ENCODE assay signal across 24 cellular contexts in the genomic region with DNA sequence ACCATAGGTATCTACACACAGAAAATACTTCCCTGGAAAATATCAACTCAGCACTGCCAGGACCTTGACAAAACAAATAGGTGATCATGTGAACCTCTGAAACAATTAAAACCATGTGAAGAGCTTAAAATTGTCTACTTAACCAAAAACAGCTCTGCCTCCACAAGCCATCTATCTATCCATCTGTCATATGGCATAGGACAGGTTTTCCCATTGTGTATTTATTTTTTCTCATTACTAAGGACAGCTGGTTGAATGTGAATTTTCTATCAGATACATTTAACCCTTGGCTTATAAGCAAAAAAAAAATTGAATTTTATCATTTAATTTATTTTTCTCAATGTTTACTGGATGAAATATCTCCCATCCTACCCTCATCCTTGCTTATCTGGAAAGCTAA.
DNase-seq lines count a peak whose midpoint lies in the region; ATAC-seq and TF ChIP-seq lines count a peak whose summit lies in the region.
"Had no signal": no experiment of that assay in that cellular context is flagged by ENCODE, and none has a peak within 500 bp of the region (broad histone marks: within the 10 kb centered on the region; RNA-seq: fewer than 3 reads in every experiment).

No MANE protein-coding gene starts in this region.

- peaks cover 37 to 48% of the 10 kb centered on the region in 2 experiments for H3K4me1 Mint-ChIP-seq in H9
- H3K4me1 Mint-ChIP-seq in activated T-cell treated with anti-CD3 and anti-CD28 coated beads, Interleukin-2, amount 50 U/mL, for 72 hours (ENCODE audit: low read depth), result no peaks in the 10 kb centered on the region
- H3K4me1 Mint-ChIP-seq: CD14-positive monocyte; CD8-positive, alpha-beta memory T cell had no signal

- H3K79me1 ChIP-seq in H9 (ENCODE audit: insufficient read depth, low read depth, low read length, poor library complexity, severe bottlenecking), result no peaks in the 10 kb centered on the region

- H3K27ac Mint-ChIP-seq in H9, result peak overlapping the region; percentile 74 to 92 (median 88); a peak in 5 of 7 replicates
- no peak overlapping the region for H3K27ac Mint-ChIP-seq in activated T-cell treated with anti-CD3 and anti-CD28 coated beads, Interleukin-2, amount 50 U/mL, for 72 hours
- H3K27ac Mint-ChIP-seq: CD14-positive monocyte; CD8-positive, alpha-beta memory T cell; T-helper 2 cell treated with Interferon-gamma antibody and Interleukin-4, amounts not matched to agents 5 μg/mL and 100 μg/mL, for 36 hours had no signal

- H2BK120ac ChIP-seq in H9 (ENCODE audit: low read depth, low read length, poor library complexity, severe bottlenecking), result no peak overlapping the region

- no peaks in the 10 kb centered on the region for H3K9me3 Mint-ChIP-seq in H9
- H3K9me3 Mint-ChIP-seq in activated T-cell treated with anti-CD3 and anti-CD28 coated beads, Interleukin-2, amount 50 U/mL, for 72 hours, result no peaks in the 10 kb centered on the region
- H3K9me3 Mint-ChIP-seq: T-helper 2 cell treated with Interferon-gamma antibody and Interleukin-4, amounts not matched to agents 5 μg/mL and 100 μg/mL, for 36 hours had no signal

- H3K79me2 ChIP-seq in H9 (ENCODE audit: insufficient read depth, low read length) (no peaks in the 10 kb centered on the region), SK-N-SH (ENCODE audit: insufficient read depth) (no peaks in the 10 kb centered on the region)

- peaks cover 3% of the 10 kb centered on the region; the same call in 1 of the 2 replicates for H3K4me1 ChIP-seq in H9 (ENCODE audit: insufficient read depth, low read length)
- peaks cover 0 to 5% of the 10 kb centered on the region in 2 experiments; a peak in 1 of 4 replicates for H3K4me1 ChIP-seq in SK-N-SH (ENCODE audit: control insufficient read depth in 1 of 2, insufficient read depth in 2 of 2, low read depth in 1 of 2, low read length in 1 of 2)
- H3K4me1 ChIP-seq in iPS-18a (ENCODE audit: control insufficient read depth, low read depth, low read length), result peaks cover 37% of the 10 kb centered on the region
- H3K4me1 ChIP-seq: SJSA1 had no signal

- H4K20me1 ChIP-seq in H9 (ENCODE audit: control insufficient read depth, insufficient read depth, insufficient read length) (no peaks in the 10 kb centered on the region), SK-N-SH (ENCODE audit: insufficient read depth) (no peaks in the 10 kb centered on the region)

- no peak overlapping the region for H3T11ph ChIP-seq in H9 (ENCODE audit: low read length)

- no peaks in the 10 kb centered on the region for H3K9me2 ChIP-seq in SK-N-SH

- no peak overlapping the region for H2BK15ac ChIP-seq in H9 (ENCODE audit: low read depth, low read length)

- no peak overlapping the region for H4K5ac ChIP-seq in H9 (ENCODE audit: insufficient read length, low read depth, low read length)

- H3K27me3 ChIP-seq in H9 (ENCODE audit: insufficient read depth, low read length) (no peaks in the 10 kb centered on the region), SK-N-SH (ENCODE audit: insufficient read depth) (no peaks in the 10 kb centered on the region), iPS-18a (ENCODE audit: control insufficient read depth, insufficient read depth, low read length) (no peaks in the 10 kb centered on the region)
- H3K27me3 ChIP-seq: BE2C, SJSA1 had no signal

- POLR2A ChIA-PET in SK-N-SH (lab: Yijun Ruan, JAX), result no interaction called here

- H3K4me2 ChIP-seq in H9 (ENCODE audit: insufficient read depth, insufficient read length, low read length), result no peak overlapping the region
- no peak overlapping the region for H3K4me2 ChIP-seq in SK-N-SH

- H2AK5ac ChIP-seq in H9 (ENCODE audit: insufficient read length, low read length), result no peak overlapping the region

- H3K14ac ChIP-seq in H9 (ENCODE audit: insufficient read depth, low read length), result no peak overlapping the region

- H4K8ac ChIP-seq in H9 (replicated peaks; ENCODE audit: insufficient read length, low read depth, low read length), result no peak overlapping the region

- H3K4me3 ChIP-seq in SK-N-SH (ENCODE audit: low read depth in 2 of 2, low read length in 1 of 2) (no peak overlapping the region), iPS-18a (ENCODE audit: low read length) (no peak overlapping the region)
- H3K4me3 ChIP-seq: SJSA1 had no signal

- CTCF ChIA-PET in SK-N-SH (lab: Yijun Ruan, JAX), result interaction anchor here (0.8 to 1.2 kb wide), 4 partner anchors 12 to 274 kb away, joined by 3 to 6 read pairs (median 3); no protein-coding TSS in a partner anchor

- H3K4me3 Mint-ChIP-seq in H9, result no peak overlapping the region
- H3K4me3 Mint-ChIP-seq in activated T-cell treated with anti-CD3 and anti-CD28 coated beads, Interleukin-2, amount 50 U/mL, for 72 hours, result no peak overlapping the region
- H3K4me3 Mint-ChIP-seq: CD14-positive monocyte; CD8-positive, alpha-beta memory T cell; T-helper 2 cell treated with Interferon-gamma antibody and Interleukin-4, amounts not matched to agents 5 μg/mL and 100 μg/mL, for 36 hours had no signal

- peak in 1 of 2 experiments; percentile 83; a peak in 2 of 4 replicates for TF ChIP-seq EP300 in SK-N-SH (IDR thresholded peaks at IDR 0.05; ENCODE audit: borderline replicate concordance in 1 of 2, low read depth in 1 of 2, low read length in 1 of 2)

- no peaks in the 10 kb centered on the region for H3K23me2 ChIP-seq in H9 (ENCODE audit: insufficient read length, low read depth, low read length, poor library complexity, severe bottlenecking)

- H3K23ac ChIP-seq in H9 (ENCODE audit: insufficient read length, low read depth, low read length), result no peak overlapping the region

- no peak overlapping the region for H3K18ac ChIP-seq in H9 (ENCODE audit: insufficient read length, low read depth, low read length)

- ATAC-seq in activated T-cell treated with anti-CD3 and anti-CD28 coated beads, Interleukin-2, amount 50 U/mL, for 72 hours (replicated peaks in 1 of 2), result no peak
- no peak for ATAC-seq in omental fat pad (ENCODE audit: low FRiP score)
- ATAC-seq: HepG2 had no signal

- H3K27ac ChIP-seq in H9 (ENCODE audit: insufficient read length, low read depth, low read length), result no peak overlapping the region
- H3K27ac ChIP-seq in SK-N-SH (ENCODE audit: low read depth in 2 of 2, low read length in 1 of 2), result peak overlapping the region in 1 of 2 experiments; percentile 28; a peak in 1 of 4 replicates
- peak overlapping the region; percentile 47 for H3K27ac ChIP-seq in iPS-18a (ENCODE audit: low read length)
- H3K27ac ChIP-seq: SJSA1 had no signal

- no peaks in the 10 kb centered on the region; a peak in 1 of 7 replicates for H3K36me3 Mint-ChIP-seq in H9 (ENCODE audit: insufficient read depth in 1 of 3, low read depth in 3 of 3)
- H3K36me3 Mint-ChIP-seq in activated T-cell treated with anti-CD3 and anti-CD28 coated beads, Interleukin-2, amount 50 U/mL, for 72 hours (ENCODE audit: insufficient read depth in 2 of 2), result no peaks in the 10 kb centered on the region
- H3K36me3 Mint-ChIP-seq: CD14-positive monocyte; CD8-positive, alpha-beta memory T cell had no signal

- H3K4ac ChIP-seq in H9 (ENCODE audit: low read depth, low read length), result no peak overlapping the region

- H3K36me3 ChIP-seq in SK-N-SH (replicated peaks in 1 of 2; ENCODE audit: control insufficient read depth in 1 of 2, insufficient read depth in 2 of 2, low read length in 1 of 2), result no peaks in the 10 kb centered on the region
- no peaks in the 10 kb centered on the region for H3K36me3 ChIP-seq in iPS-18a (ENCODE audit: control insufficient read depth, low read depth, low read length)
- H3K36me3 ChIP-seq: BE2C, SJSA1 had no signal

- peak; percentile 27 for TF ChIP-seq RAD21 in SK-N-SH (IDR thresholded peaks at IDR 0.05; ENCODE audit: low read length)

- H2BK12ac ChIP-seq in H9 (ENCODE audit: insufficient read length, low read depth, low read length), result no peak overlapping the region

- no peak for TF ChIP-seq CTCF in H9 (conservative IDR thresholded peaks at IDR 0.05)
- TF ChIP-seq CTCF in SK-N-SH (IDR thresholded peaks at IDR 0.05), result no peak
- no peak for TF ChIP-seq CTCF in omental fat pad (IDR thresholded peaks at IDR 0.05)

- H3K9me3 ChIP-seq in H9 (ENCODE audit: control insufficient read depth, low read depth, low read length), result no peaks in the 10 kb centered on the region
- H3K9me3 ChIP-seq in SK-N-SH, result no peaks in the 10 kb centered on the region
- no peaks in the 10 kb centered on the region for H3K9me3 ChIP-seq in iPS-18a (ENCODE audit: control insufficient read depth, low read depth, low read length)
- H3K9me3 ChIP-seq: BE2C, SJSA1 had no signal

- no peak overlapping the region for H2BK20ac ChIP-seq in H9 (ENCODE audit: low read depth, low read length, poor library complexity, severe bottlenecking)

- H3K9ac ChIP-seq in H9 (ENCODE audit: extremely low read depth, insufficient read length, low read length), result no peak overlapping the region
- H3K9ac ChIP-seq in SK-N-SH, result no peak overlapping the region
- H3K9ac ChIP-seq in iPS-18a (ENCODE audit: low read length), result no peak overlapping the region

- no peaks in the 10 kb centered on the region for H3K27me3 Mint-ChIP-seq in H9 (ENCODE audit: low read depth)
- H3K27me3 Mint-ChIP-seq in activated T-cell treated with anti-CD3 and anti-CD28 coated beads, Interleukin-2, amount 50 U/mL, for 72 hours (ENCODE audit: low read depth), result no peaks in the 10 kb centered on the region
- H3K27me3 Mint-ChIP-seq: CD8-positive, alpha-beta memory T cell had no signal

- H2BK5ac ChIP-seq in H9 (ENCODE audit: insufficient read length, low read length), result no peak overlapping the region

- DNase-seq in H9 (no peak), NCI-H1694 treated with DMSO at 0.1 percent for 48 hours (lab: John Stamatoyannopoulos, UW) (peak; percentile 93), SK-N-SH (peak; percentile 12), NCI-H128 (lab: John Stamatoyannopoulos, UW; ENCODE audit: unreplicated experiment) (no peak), omental fat pad (ENCODE audit: low spot score) (no peak)
- no peak for DNase-seq in activated T-cell treated with anti-CD3 and anti-CD28 coated beads, Interleukin-2, amount 50 U/mL, for 72 hours
- DNase-seq: BE2C; CD8-positive, alpha-beta memory T cell; DMS153; DND-41; Kasumi-1; NCI-H1092 treated with DMSO at 0.1 percent for 48 hours; NCI-H1436 treated with DMSO at 0.1 percent for 48 hours; NCI-H2029; NCI-H345; NCI-H510A treated with DMSO at 0.1 percent for 48 hours; Right ventricle myocardium superior; RPMI8226; T-helper 1 cell had no signal

- no peaks in the 10 kb centered on the region for H3F3A ChIP-seq in SK-N-SH (replicated peaks; ENCODE audit: insufficient read depth)

- H3K56ac ChIP-seq in H9 (ENCODE audit: insufficient read length, low read depth, low read length), result no peak overlapping the region

- H2AFZ ChIP-seq in H9 (ENCODE audit: low read length) (no peak overlapping the region), SK-N-SH (ENCODE audit: low read depth) (no peak overlapping the region)

- H4K91ac ChIP-seq in H9 (ENCODE audit: insufficient read length, low read depth, low read length), result no peak overlapping the region

TF ChIP-seq in SK-N-SH, 30 proteins besides CTCF, POLR2A, EP300 and RAD21:
- 0 out of 2 replicates have a peak, but pooled peaks have one; percentile 23 for TF ChIP-seq FOXJ3 (CRISPR knock-in tag; IDR thresholded peaks at IDR 0.05)
- peak; percentile 72 for TF ChIP-seq GATA2 (CRISPR knock-in tag; IDR thresholded peaks at IDR 0.05)
- TF ChIP-seq JUND (IDR thresholded peaks at IDR 0.05), result no peak
- peak; percentile 11; the same call in 1 of the 2 replicates for TF ChIP-seq RCOR1 (IDR thresholded peaks at IDR 0.05; ENCODE audit: low read length)

Comparison
In these comparisons a context has a peak if more than half of its experiments do, and no peak if none do; other contexts are left out.
1. DNase-seq: peak in NCI-H1694 treated with DMSO at 0.1 percent for 48 hours (single experiment) and SK-N-SH (single experiment); none in H9 (single experiment), activated T-cell treated with anti-CD3 and anti-CD28 coated beads, Interleukin-2, amount 50 U/mL, for 72 hours (0 of 2), NCI-H128 (single experiment) and omental fat pad (single experiment).